ENCODE assay signal across 20 cellular contexts in the genomic region with DNA sequence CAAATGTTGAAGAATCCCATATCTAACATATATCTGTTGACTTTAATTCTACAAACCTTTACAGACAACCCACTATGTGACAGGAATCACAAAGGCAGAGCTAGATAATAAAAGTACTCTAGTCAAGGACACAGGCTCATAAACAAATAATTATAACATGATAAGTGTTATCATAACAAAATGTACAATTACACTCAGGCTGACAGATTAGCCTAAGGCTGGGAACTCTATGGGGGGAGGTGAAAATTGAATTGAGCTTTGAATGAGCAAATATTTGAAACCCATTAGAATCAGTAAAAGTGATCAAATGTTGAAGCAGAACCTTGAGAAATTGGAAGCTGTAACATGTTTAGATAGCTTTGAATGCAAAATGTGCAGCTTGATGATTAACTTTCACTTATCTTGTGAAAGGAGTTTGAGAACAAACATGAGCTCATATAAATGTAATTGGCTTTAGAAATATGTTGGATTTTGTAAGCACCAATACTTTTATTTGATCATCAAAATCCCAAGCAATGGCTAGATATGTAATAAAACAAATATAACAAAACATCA.
"Had no signal": no experiment of that assay in that cellular context is flagged by ENCODE, and none has a peak within 500 bp of the region (broad histone marks: within the 10 kb centered on the region; RNA-seq: fewer than 3 reads in every experiment).

No MANE protein-coding gene starts in this region.

- DNase-seq: effector CD4-positive, alpha-beta T cell; endodermal cell; erythroblast; foreskin keratinocyte; head of caudate nucleus; kidney; left cardiac atrium; mammary epithelial cell; natural killer cell; right cardiac atrium; stimulated activated CD4-positive, alpha-beta T cell treated with anti-CD3 and anti-CD28 coated beads, Interleukin-4, amount 100 ng/mL, for 24 hours; tibial artery; upper lobe of right lung had no signal

- H3K36me3 Mint-ChIP-seq: natural killer cell; stimulated activated memory B cell treated with anti-CD40 and anti-IgM and Interleukin-4, amounts not matched to agents 10 μg/mL and 1 μg/mL and 100 μg/mL, for 72 hours had no signal

- H3K27me3 Mint-ChIP-seq: stimulated activated memory B cell treated with anti-CD40 and anti-IgM and Interleukin-4, amounts not matched to agents 10 μg/mL and 1 μg/mL and 100 μg/mL, for 72 hours; stimulated activated naive CD8-positive, alpha-beta T cell treated with anti-CD3 and anti-CD28 coated beads, Interleukin-15, Interleukin-2, amounts not matched to agents 100 ng/mL and 50 ng/mL, for 24 hours had no signal

- H3K4me3 ChIP-seq: coronary artery, hepatocyte, tibial artery, upper lobe of right lung, vagina had no signal

- H3K27ac Mint-ChIP-seq: endodermal cell; natural killer cell; stimulated activated memory B cell treated with anti-CD40 and anti-IgM and Interleukin-4, amounts not matched to agents 10 μg/mL and 1 μg/mL and 100 μg/mL, for 72 hours; stimulated activated naive CD8-positive, alpha-beta T cell treated with anti-CD3 and anti-CD28 coated beads, Interleukin-15, Interleukin-2, amounts not matched to agents 100 ng/mL and 50 ng/mL, for 24 hours had no signal

- FAIRE-seq: endothelial cell of umbilical vein, kidney had no signal

- H3K9me3 ChIP-seq: tibial artery, upper lobe of right lung, vagina had no signal

- H3K79me2 ChIP-seq: hepatocyte had no signal

- H3K4me2 ChIP-seq: hepatocyte had no signal

- H3K4me1 ChIP-seq: foreskin keratinocyte, tibial artery, upper lobe of right lung, vagina had no signal

- H3K4me3 Mint-ChIP-seq: endodermal cell; natural killer cell; neural crest cell; stimulated activated memory B cell treated with anti-CD40 and anti-IgM and Interleukin-4, amounts not matched to agents 10 μg/mL and 1 μg/mL and 100 μg/mL, for 72 hours; stimulated activated naive CD8-positive, alpha-beta T cell treated with anti-CD3 and anti-CD28 coated beads, Interleukin-15, Interleukin-2, amounts not matched to agents 100 ng/mL and 50 ng/mL, for 24 hours had no signal

- H3K27me3 ChIP-seq: foreskin keratinocyte, hepatocyte, tibial artery, upper lobe of right lung, vagina had no signal

- H3K27ac ChIP-seq: coronary artery, foreskin keratinocyte, hepatocyte, tibial artery, upper lobe of right lung, vagina had no signal

- H2AFZ ChIP-seq: hepatocyte had no signal

- H3K4me1 Mint-ChIP-seq: endodermal cell; natural killer cell; stimulated activated memory B cell treated with anti-CD40 and anti-IgM and Interleukin-4, amounts not matched to agents 10 μg/mL and 1 μg/mL and 100 μg/mL, for 72 hours had no signal

- ATAC-seq: foreskin keratinocyte; left cardiac atrium; natural killer cell; stimulated activated memory B cell treated with anti-CD40 and anti-IgM and Interleukin-4, amounts not matched to agents 10 μg/mL and 1 μg/mL and 100 μg/mL, for 72 hours; upper lobe of right lung had no signal

- H3K36me3 ChIP-seq: tibial artery, upper lobe of right lung, vagina had no signal

- H3K9me3 Mint-ChIP-seq: endodermal cell, neural crest cell had no signal
